ENCODE assay signal across 8 cellular contexts in the genomic region with DNA sequence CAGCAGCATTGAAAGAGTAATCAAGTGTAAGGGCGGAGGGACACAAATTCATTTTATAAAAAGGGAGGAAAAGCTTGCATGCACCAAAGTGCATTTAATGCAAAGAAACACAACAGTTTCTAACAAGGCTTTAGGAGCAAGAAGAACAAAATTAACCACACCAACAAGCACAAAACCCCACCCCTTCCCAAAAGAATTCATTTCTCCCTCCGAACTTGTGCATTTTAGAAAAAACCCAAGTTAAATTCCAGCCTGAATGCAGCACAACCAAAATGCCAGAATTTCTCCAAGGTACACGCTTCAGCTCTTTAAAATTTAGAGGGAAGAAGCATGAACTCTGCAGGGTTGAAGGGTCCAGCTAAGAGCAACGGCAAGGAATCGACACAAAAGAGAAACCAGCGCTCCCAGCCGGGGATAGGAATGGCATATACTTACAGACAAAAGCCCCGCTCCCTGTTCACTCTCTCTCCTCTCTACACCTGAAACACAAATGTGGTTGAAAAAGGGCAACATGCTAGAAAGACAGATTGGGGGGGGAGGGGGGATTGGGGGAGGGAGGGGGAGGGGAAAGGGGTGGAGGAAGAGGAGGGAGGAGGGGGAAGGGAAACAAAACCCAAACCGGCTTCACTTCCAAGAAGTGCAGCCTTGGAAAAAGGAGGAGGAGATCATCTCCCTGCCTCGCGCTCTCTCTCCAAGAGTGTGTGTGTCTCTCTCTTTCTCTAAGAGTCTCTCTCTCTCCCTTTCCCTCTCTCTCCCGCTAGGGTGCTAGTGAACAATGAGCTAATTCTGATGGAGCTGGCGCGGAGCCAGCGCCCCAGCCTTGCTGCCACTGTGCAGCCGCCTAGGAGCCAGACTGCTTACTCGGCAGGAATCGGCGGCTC. TPM values are rescaled to one million over a fixed set of nuclear protein-coding genes. Genes with fewer than 3 reads are reported as not detected.
DNase-seq lines count a peak whose midpoint lies in the region; TF ChIP-seq lines count a peak whose summit lies in the region.

A gene with protein sequence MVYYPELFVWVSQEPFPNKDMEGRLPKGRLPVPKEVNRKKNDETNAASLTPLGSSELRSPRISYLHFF (minus strand): TSS at position 494 of the 881 bp plus-strand sequence. CDS start 1,422 bp downstream, outside the sequence.

- peak within 1 kb of the TSS; percentile 96 for H3K4me3 ChIP-seq in fibroblast of villous mesenchyme (ENCODE audit: low read depth, low read length)
- peak within 1 kb of the TSS; percentile 72 for H3K4me3 ChIP-seq in neural cell (ENCODE audit: low read length)
- peak within 1 kb of the TSS; percentile 77 to 87 (median 82) for H3K4me3 ChIP-seq in subcutaneous abdominal adipose tissue (ENCODE audit: low read depth in 1 of 5, low read length in 5 of 5)

- H3K27me3 ChIP-seq in neural cell (ENCODE audit: insufficient read depth, low read depth, low read length), result no peaks in the 10 kb centered on the region
- H3K27me3 ChIP-seq in subcutaneous abdominal adipose tissue (ENCODE audit: control insufficient read depth in 5 of 5, insufficient read depth in 4 of 5, low read length in 5 of 5), result no peaks in the 10 kb centered on the region

- H3K9me3 ChIP-seq in neural cell (ENCODE audit: low read length) (no peaks in the 10 kb centered on the region), subcutaneous abdominal adipose tissue (ENCODE audit: control insufficient read depth in 5 of 5, low read length in 5 of 5) (no peaks in the 10 kb centered on the region)

- no peaks in the 10 kb centered on the region for H4K20me1 ChIP-seq in neural cell (ENCODE audit: insufficient read depth)

- H3K27ac ChIP-seq in neural cell (ENCODE audit: low read length) (peak within 1 kb of the TSS; percentile 99), subcutaneous abdominal adipose tissue (ENCODE audit: low read depth, low read length) (peak within 1 kb of the TSS; percentile 81)

- H2AFZ ChIP-seq in neural cell (ENCODE audit: low read depth, low read length), result peak within 1 kb of the TSS; percentile 73

- H3K79me2 ChIP-seq in neural cell (replicated peaks; ENCODE audit: insufficient read depth, low read length), result peaks cover 49% of the 10 kb centered on the region

- peak within 1 kb of the TSS; percentile 96 for H3K4me2 ChIP-seq in neural cell (ENCODE audit: low read length)

- peaks cover 0 to 24% (median 22%) of the 10 kb centered on the region in 5 donors for H3K4me1 ChIP-seq in subcutaneous abdominal adipose tissue (ENCODE audit: control insufficient read depth in 5 of 5, insufficient read depth in 5 of 5, low read length in 5 of 5)

- H3F3A ChIP-seq in neural cell (ENCODE audit: insufficient read depth, low read length, poor library complexity, severe bottlenecking), result peaks cover 3% of the 10 kb centered on the region

- DNase-seq in EH (ENCODE audit: low read depth), result peak; percentile 96
- peak; percentile 98 for DNase-seq in H4 (ENCODE audit: low spot score)
- DNase-seq in LHCN-M2 (ENCODE audit: low read depth), result peak; percentile 98
- peak; percentile 96 for DNase-seq in RPMI7951 (ENCODE audit: low read depth)
- peak; percentile 86 for DNase-seq in activated effector memory CD4-positive, alpha-beta T cell treated with anti-CD3 and anti-CD28 coated beads, Interleukin-2, amount 50 U/mL, for 16 hours
- peak; percentile 94 for DNase-seq in fibroblast of villous mesenchyme (ENCODE audit: low read depth)

- peak; percentile 46 for TF ChIP-seq RAD21 in neural cell (conservative IDR thresholded peaks at IDR 0.05)

- TF ChIP-seq CTCF in fibroblast of villous mesenchyme (IDR thresholded peaks at IDR 0.05; ENCODE audit: insufficient read depth, low read depth, low read length) (peak; percentile 45), neural cell (IDR thresholded peaks at IDR 0.05; ENCODE audit: poor library complexity, severe bottlenecking) (peak; percentile 66)

- TF ChIP-seq EP300 in neural cell (conservative IDR thresholded peaks at IDR 0.05; ENCODE audit: poor library complexity, severe bottlenecking), result peak; percentile 74

- H3K9me2 ChIP-seq in neural cell (ENCODE audit: insufficient read depth, low read length), result no peaks in the 10 kb centered on the region

- peaks cover 6% of the 10 kb centered on the region for H3K36me3 ChIP-seq in neural cell (ENCODE audit: insufficient read depth, low read length)
- H3K36me3 ChIP-seq in subcutaneous abdominal adipose tissue (ENCODE audit: control insufficient read depth in 5 of 5, insufficient read depth in 5 of 5, low read length in 5 of 5), result no peaks in the 10 kb centered on the region

- H3K9ac ChIP-seq in neural cell (ENCODE audit: low read length) (peak within 1 kb of the TSS; percentile 94), subcutaneous abdominal adipose tissue (ENCODE audit: low read length in 5 of 5) (peak within 1 kb of the TSS; percentile 43 to 87 (median 67))

TF ChIP-seq in neural cell, 6 proteins besides CTCF, POLR2A, EP300 and RAD21:
- TF ChIP-seq SMC3 (conservative IDR thresholded peaks at IDR 0.05; ENCODE audit: poor library complexity), result peak; percentile 47
- TF ChIP-seq, protein P1, sequence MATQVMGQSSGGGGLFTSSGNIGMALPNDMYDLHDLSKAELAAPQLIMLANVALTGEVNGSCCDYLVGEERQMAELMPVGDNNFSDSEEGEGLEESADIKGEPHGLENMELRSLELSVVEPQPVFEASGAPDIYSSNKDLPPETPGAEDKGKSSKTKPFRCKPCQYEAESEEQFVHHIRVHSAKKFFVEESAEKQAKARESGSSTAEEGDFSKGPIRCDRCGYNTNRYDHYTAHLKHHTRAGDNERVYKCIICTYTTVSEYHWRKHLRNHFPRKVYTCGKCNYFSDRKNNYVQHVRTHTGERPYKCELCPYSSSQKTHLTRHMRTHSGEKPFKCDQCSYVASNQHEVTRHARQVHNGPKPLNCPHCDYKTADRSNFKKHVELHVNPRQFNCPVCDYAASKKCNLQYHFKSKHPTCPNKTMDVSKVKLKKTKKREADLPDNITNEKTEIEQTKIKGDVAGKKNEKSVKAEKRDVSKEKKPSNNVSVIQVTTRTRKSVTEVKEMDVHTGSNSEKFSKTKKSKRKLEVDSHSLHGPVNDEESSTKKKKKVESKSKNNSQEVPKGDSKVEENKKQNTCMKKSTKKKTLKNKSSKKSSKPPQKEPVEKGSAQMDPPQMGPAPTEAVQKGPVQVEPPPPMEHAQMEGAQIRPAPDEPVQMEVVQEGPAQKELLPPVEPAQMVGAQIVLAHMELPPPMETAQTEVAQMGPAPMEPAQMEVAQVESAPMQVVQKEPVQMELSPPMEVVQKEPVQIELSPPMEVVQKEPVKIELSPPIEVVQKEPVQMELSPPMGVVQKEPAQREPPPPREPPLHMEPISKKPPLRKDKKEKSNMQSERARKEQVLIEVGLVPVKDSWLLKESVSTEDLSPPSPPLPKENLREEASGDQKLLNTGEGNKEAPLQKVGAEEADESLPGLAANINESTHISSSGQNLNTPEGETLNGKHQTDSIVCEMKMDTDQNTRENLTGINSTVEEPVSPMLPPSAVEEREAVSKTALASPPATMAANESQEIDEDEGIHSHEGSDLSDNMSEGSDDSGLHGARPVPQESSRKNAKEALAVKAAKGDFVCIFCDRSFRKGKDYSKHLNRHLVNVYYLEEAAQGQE (IDR thresholded peaks at IDR 0.05; ENCODE audit: borderline replicate concordance), result peak; percentile 92
- peak; percentile 97 for TF ChIP-seq TAF1 (IDR thresholded peaks at IDR 0.05; ENCODE audit: low read depth)
- peak; percentile 95 for TF ChIP-seq POLR2AphosphoS5 (IDR thresholded peaks at IDR 0.05)
- no peak for TF ChIP-seq EZH2 (IDR thresholded peaks at IDR 0.05; ENCODE audit: borderline replicate concordance, insufficient read depth, low read length, poor library complexity, severe bottlenecking)
- no peak for TF ChIP-seq MXI1 (conservative IDR thresholded peaks at IDR 0.05; ENCODE audit: poor library complexity, severe bottlenecking)
TF ChIP-seq in neural cell: peak in this region for 4.

RNA-seq across cellular contexts. Expression of the gene that starts here (rescaled TPM):
- 157 and 187 TPM in 2 replicates for total RNA-seq in H4 (2014; rRNA removed; shearing (Covaris generic))
- 90.2 and 90.5 TPM in 2 replicates for total RNA-seq in LHCN-M2 (2014; rRNA removed)
- 167 TPM for polyA plus RNA-seq in LHCN-M2 (2012)
- 193 and 228 TPM in 2 replicates for total RNA-seq in RPMI7951 (2014; rRNA removed; shearing (Covaris generic))
- total RNA-seq in fibroblast of villous mesenchyme, result 146 and 253 TPM in 2 replicates
- 3,611 and 3,807 TPM in 2 replicates for polyA plus RNA-seq in neural cell
- 1,547 and 1,719 TPM in 2 replicates for polyA minus RNA-seq in neural cell

Comparison
In these comparisons a context has a peak if more than half of its experiments do, and no peak if none do; other contexts are left out.
1. Peak in every context shown above with its lines: DNase-seq, H3K4me3 ChIP-seq and H3K27ac ChIP-seq.